ENCODE assay signal across 31 cellular contexts in the genomic region with DNA sequence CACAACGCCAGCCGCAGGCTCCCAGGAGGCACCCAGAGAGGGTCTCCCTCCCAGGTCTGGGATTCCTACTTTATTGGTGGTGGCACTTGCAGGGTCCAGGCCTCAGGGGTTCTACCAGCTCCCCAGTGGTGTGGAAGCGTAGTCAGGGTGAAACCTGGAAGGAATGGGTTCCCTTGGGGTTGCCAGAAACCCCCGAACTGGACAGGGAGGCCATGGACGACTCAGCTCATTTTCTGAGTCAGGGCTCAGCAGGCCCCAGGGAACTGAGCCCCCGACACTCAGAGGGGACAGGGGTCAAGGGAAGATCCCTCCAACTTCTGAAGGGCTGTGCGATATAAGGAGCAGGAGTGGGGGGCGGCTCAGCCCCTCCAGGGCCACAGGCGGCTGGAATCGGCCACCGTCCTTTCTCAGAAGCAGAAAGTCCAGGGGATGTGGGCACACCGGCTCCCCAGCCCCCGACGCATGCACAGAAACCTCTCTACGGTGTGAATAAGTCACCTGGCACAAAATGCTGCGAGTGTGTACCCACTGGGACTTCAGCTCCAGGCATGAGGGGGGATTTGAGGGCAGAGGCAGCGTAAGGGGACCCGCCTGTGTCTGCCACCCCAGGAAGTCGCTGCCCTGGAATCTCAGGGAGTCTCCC. TPM values are rescaled to one million over a fixed set of nuclear protein-coding genes. Genes with fewer than 3 reads are reported as not detected.
"Had no signal": no experiment of that assay in that cellular context is flagged by ENCODE, and none has a peak within 500 bp of the region (broad histone marks: within the 10 kb centered on the region; RNA-seq: fewer than 3 reads in every experiment).

No MANE protein-coding gene starts in this region.

- H3K9me3 Mint-ChIP-seq: activated B cell treated with CpG ODN at 0.5 μM for 24 hours; activated CD8-positive, alpha-beta T cell treated with anti-CD3 and anti-CD28 coated beads for 36 hours; activated naive CD4-positive, alpha-beta T cell treated with anti-CD3 and anti-CD28 coated beads, Interleukin-2, amount 10 ng/mL, durations not matched to agents 7 days and 5 days; activated naive CD8-positive, alpha-beta T cell treated with anti-CD3 and anti-CD28 coated beads, Interleukin-2, amount 10 ng/mL, durations not matched to agents 7 days and 5 days; activated T-cell treated with anti-CD3 and anti-CD28 coated beads, Interleukin-2, amount 50 U/mL, for 72 hours; natural killer cell; neural progenitor cell; T-helper 2 cell treated with Interferon-gamma antibody and Interleukin-4, amounts not matched to agents 5 μg/mL and 100 μg/mL, for 36 hours had no signal

- H3K9ac ChIP-seq: neural progenitor cell had no signal

- H3K36me3 Mint-ChIP-seq: activated naive CD4-positive, alpha-beta T cell treated with anti-CD3 and anti-CD28 coated beads, Interleukin-2, amount 10 ng/mL, durations not matched to agents 7 days and 5 days; activated naive CD8-positive, alpha-beta T cell treated with anti-CD3 and anti-CD28 coated beads, Interleukin-2, amount 10 ng/mL, durations not matched to agents 7 days and 5 days; brain; memory B cell; natural killer cell; neural progenitor cell had no signal

- H3K4me1 ChIP-seq: ascending aorta, colonic mucosa, gastrocnemius medialis, testis had no signal

- H3K27ac ChIP-seq: ascending aorta, cardiac muscle cell, colonic mucosa, dorsolateral prefrontal cortex, gastrocnemius medialis, neural progenitor cell, testis had no signal

- ATAC-seq: activated CD8-positive, alpha-beta T cell treated with anti-CD3 and anti-CD28 coated beads for 36 hours; activated T-cell treated with anti-CD3 and anti-CD28 coated beads, Interleukin-2, amount 50 U/mL, for 72 hours; gastrocnemius medialis; left colon; natural killer cell; right cardiac atrium had no signal

- H3K27me3 Mint-ChIP-seq: activated B cell treated with CpG ODN at 0.5 μM for 24 hours; activated CD8-positive, alpha-beta T cell treated with anti-CD3 and anti-CD28 coated beads for 36 hours; activated naive CD4-positive, alpha-beta T cell treated with anti-CD3 and anti-CD28 coated beads, Interleukin-2, amount 10 ng/mL, durations not matched to agents 7 days and 5 days; activated naive CD8-positive, alpha-beta T cell treated with anti-CD3 and anti-CD28 coated beads, Interleukin-2, amount 10 ng/mL, durations not matched to agents 7 days and 5 days had no signal

- H3K9me3 ChIP-seq: ascending aorta, colonic mucosa, gastrocnemius medialis, testis had no signal

- H3K27ac Mint-ChIP-seq: activated B cell treated with CpG ODN at 0.5 μM for 24 hours; activated CD8-positive, alpha-beta T cell treated with anti-CD3 and anti-CD28 coated beads for 36 hours; activated naive CD4-positive, alpha-beta T cell treated with anti-CD3 and anti-CD28 coated beads, Interleukin-2, amount 10 ng/mL, durations not matched to agents 7 days and 5 days; activated naive CD8-positive, alpha-beta T cell treated with anti-CD3 and anti-CD28 coated beads, Interleukin-2, amount 10 ng/mL, durations not matched to agents 7 days and 5 days; activated T-cell treated with anti-CD3 and anti-CD28 coated beads, Interleukin-2, amount 50 U/mL, for 72 hours; brain; memory B cell; natural killer cell; neural progenitor cell; T-helper 2 cell treated with Interferon-gamma antibody and Interleukin-4, amounts not matched to agents 5 μg/mL and 100 μg/mL, for 36 hours had no signal

- H3K4me1 Mint-ChIP-seq: activated B cell treated with CpG ODN at 0.5 μM for 24 hours; activated naive CD4-positive, alpha-beta T cell treated with anti-CD3 and anti-CD28 coated beads, Interleukin-2, amount 10 ng/mL, durations not matched to agents 7 days and 5 days; activated naive CD8-positive, alpha-beta T cell treated with anti-CD3 and anti-CD28 coated beads, Interleukin-2, amount 10 ng/mL, durations not matched to agents 7 days and 5 days; memory B cell; natural killer cell had no signal

- H3K27me3 ChIP-seq: ascending aorta, colonic mucosa, neural progenitor cell, testis had no signal

- H3K36me3 ChIP-seq: ascending aorta, cardiac muscle cell, colonic mucosa, gastrocnemius medialis, neural progenitor cell had no signal

- H3K4me3 ChIP-seq: ascending aorta, cardiac muscle cell, colonic mucosa, dorsolateral prefrontal cortex, gastrocnemius medialis, neural progenitor cell, testis had no signal

- H3K4me3 Mint-ChIP-seq: activated B cell treated with CpG ODN at 0.5 μM for 24 hours; activated CD8-positive, alpha-beta T cell treated with anti-CD3 and anti-CD28 coated beads for 36 hours; activated naive CD4-positive, alpha-beta T cell treated with anti-CD3 and anti-CD28 coated beads, Interleukin-2, amount 10 ng/mL, durations not matched to agents 7 days and 5 days; activated naive CD8-positive, alpha-beta T cell treated with anti-CD3 and anti-CD28 coated beads, Interleukin-2, amount 10 ng/mL, durations not matched to agents 7 days and 5 days; activated T-cell treated with anti-CD3 and anti-CD28 coated beads, Interleukin-2, amount 50 U/mL, for 72 hours; brain; memory B cell; natural killer cell; neural progenitor cell; T-helper 2 cell treated with Interferon-gamma antibody and Interleukin-4, amounts not matched to agents 5 μg/mL and 100 μg/mL, for 36 hours had no signal

- DNase-seq: activated B cell treated with CpG ODN at 0.5 μM for 24 hours; activated CD4-positive, alpha-beta T cell treated with anti-CD3 and anti-CD28 coated beads, Interleukin-2, amount 50 U/mL, for 1 hour; activated CD8-positive, alpha-beta T cell treated with anti-CD3 and anti-CD28 coated beads for 36 hours; activated gamma-delta T cell; activated naive CD4-positive, alpha-beta T cell treated with anti-CD3 and anti-CD28 coated beads, Interleukin-2, amount 10 ng/mL, durations not matched to agents 7 days and 5 days; activated naive CD8-positive, alpha-beta T cell treated with anti-CD3 and anti-CD28 coated beads, Interleukin-2, amount 10 ng/mL, durations not matched to agents 7 days and 5 days; activated T-cell treated with anti-CD3 and anti-CD28 coated beads, Interleukin-2, amount 50 U/mL, for 72 hours; cerebellar nuclear complex; colonic mucosa; effector memory CD4-positive, alpha-beta T cell; erythroblast; gastrocnemius medialis; glutamatergic neuron; left colon; right cardiac atrium; stimulated activated CD4-positive, alpha-beta T cell treated with anti-CD3 and anti-CD28 coated beads, Interleukin-2, amount 100 ng/mL, for 48 hours; stimulated activated naive CD4-positive, alpha-beta T cell treated with Interleukin-2 at 50 U/mL for 16 hours; T-helper 1 cell; testis; trophoblast cell had no signal

RNA-seq across cellular contexts. Expression of a gene that starts 25.1 kb away (rescaled TPM):
- total RNA-seq: activated B cell treated with CpG ODN at 0.5 μM for 24 hours; activated CD8-positive, alpha-beta T cell treated with anti-CD3 and anti-CD28 coated beads for 36 hours; activated naive CD8-positive, alpha-beta T cell treated with anti-CD3 and anti-CD28 coated beads, Interleukin-2, amount 10 ng/mL, durations not matched to agents 7 days and 5 days; activated T-cell treated with anti-CD3 and anti-CD28 coated beads, Interleukin-2, amount 50 U/mL, for 72 hours; ascending aorta; cardiac muscle cell; colonic mucosa; dorsolateral prefrontal cortex; gastrocnemius medialis; left colon; liver; mononuclear cell; natural killer cell; omental fat pad; right cardiac atrium had no signal

RNA-seq across cellular contexts. Expression of a gene that starts 28.4 kb away (rescaled TPM):
- total RNA-seq: activated B cell treated with CpG ODN at 0.5 μM for 24 hours had no signal

RNA-seq across cellular contexts. Expression of a gene that starts 38.7 kb away (rescaled TPM):
- total RNA-seq: activated B cell treated with CpG ODN at 0.5 μM for 24 hours; activated CD8-positive, alpha-beta T cell treated with anti-CD3 and anti-CD28 coated beads for 36 hours; activated naive CD8-positive, alpha-beta T cell treated with anti-CD3 and anti-CD28 coated beads, Interleukin-2, amount 10 ng/mL, durations not matched to agents 7 days and 5 days; activated T-cell treated with anti-CD3 and anti-CD28 coated beads, Interleukin-2, amount 50 U/mL, for 72 hours; ascending aorta; cardiac muscle cell; colonic mucosa; gastrocnemius medialis; left colon; mononuclear cell; natural killer cell; omental fat pad had no signal
